In the genomic region with DNA sequence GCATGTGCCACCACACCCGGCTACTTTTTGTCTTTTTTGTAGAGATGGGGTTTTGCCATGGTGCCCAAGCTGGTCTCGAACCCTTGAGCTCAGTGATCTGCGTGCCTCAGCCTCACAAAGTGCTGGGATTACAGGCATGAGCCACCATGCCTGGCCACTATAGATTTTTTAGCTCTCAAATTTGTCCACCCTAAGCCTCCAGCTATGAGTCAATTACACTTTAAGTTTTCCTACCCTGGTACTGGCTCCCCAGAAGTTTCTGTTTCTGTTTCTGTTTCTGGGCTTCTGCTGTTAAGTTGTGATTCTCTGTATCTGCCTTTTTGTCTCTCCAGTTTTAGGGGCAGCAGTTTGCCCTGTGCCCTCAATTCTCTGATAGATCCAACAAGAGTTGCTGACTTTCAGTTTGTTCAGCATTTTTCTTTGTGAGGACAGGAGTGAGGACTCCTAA, we compare ENCODE assay signal across 9 cellular contexts. TPM values are rescaled to one million over a fixed set of nuclear protein-coding genes. Genes with fewer than 3 reads are reported as not detected.
DNase-seq lines count a peak whose midpoint lies in the region; ATAC-seq and TF ChIP-seq lines count a peak whose summit lies in the region.
"Had no signal": no experiment of that assay in that cellular context is flagged by ENCODE, and none has a peak within 500 bp of the region (broad histone marks: within the 10 kb centered on the region; RNA-seq: fewer than 3 reads in every experiment).

No MANE protein-coding gene starts in this region.

- H3K4ac ChIP-seq in neuronal stem cell (ENCODE audit: low read length), result no peak overlapping the region

- H3K79me1 ChIP-seq in neuronal stem cell (ENCODE audit: low read depth, low read length), result no peaks in the 10 kb centered on the region

- H3K9me3 Mint-ChIP-seq in stimulated activated naive CD8-positive, alpha-beta T cell treated with anti-CD3 and anti-CD28 coated beads, Interleukin-15, amount 100 ng/mL, for 72 hours, result no peaks in the 10 kb centered on the region

- H2BK12ac ChIP-seq in neuronal stem cell (ENCODE audit: low read length), result no peak overlapping the region

- peak overlapping the region; percentile 25; the same call in 1 of the 2 replicates for H3K9ac ChIP-seq in OCI-LY3 (ENCODE audit: low read length)
- H3K9ac ChIP-seq in neuronal stem cell (ENCODE audit: low read depth, low read length, poor library complexity), result no peak overlapping the region

- H2AK5ac ChIP-seq in neuronal stem cell (ENCODE audit: low read depth, low read length), result no peak overlapping the region

- H3K4me2 ChIP-seq in OCI-LY3 (ENCODE audit: low read length) (peak overlapping the region; percentile 53), neuronal stem cell (ENCODE audit: insufficient read depth, low read length, poor library complexity, severe bottlenecking) (no peak overlapping the region)

- H2BK120ac ChIP-seq in neuronal stem cell (ENCODE audit: low read depth, low read length), result no peak overlapping the region

- H3K4me1 Mint-ChIP-seq in stimulated activated naive CD8-positive, alpha-beta T cell treated with anti-CD3 and anti-CD28 coated beads, Interleukin-15, amount 100 ng/mL, for 72 hours, result peaks cover 71% of the 10 kb centered on the region

- ATAC-seq in stimulated activated naive CD8-positive, alpha-beta T cell treated with anti-CD3 and anti-CD28 coated beads, Interleukin-15, amount 100 ng/mL, for 72 hours, result peak; percentile 23
- no peak for ATAC-seq in HG03095 (IDR thresholded peaks at IDR 0.05; ENCODE audit: unreplicated experiment)

- no CpG with 5 or more reads among the region's 3 CpGs for WGBS in neuronal stem cell (ENCODE audit: extremely low coverage in 2 of 2, insufficient read length in 2 of 2, insufficient replicate concordance in 1 of 2), 2 donors

- H3K27ac Mint-ChIP-seq in stimulated activated naive CD8-positive, alpha-beta T cell treated with anti-CD3 and anti-CD28 coated beads, Interleukin-15, amount 100 ng/mL, for 72 hours, result peak overlapping the region; percentile 52 to 92

- no peak overlapping the region for H3K23ac ChIP-seq in neuronal stem cell (ENCODE audit: low read depth, low read length, poor library complexity)

- H3K27me3 Mint-ChIP-seq in stimulated activated naive CD8-positive, alpha-beta T cell treated with anti-CD3 and anti-CD28 coated beads, Interleukin-15, amount 100 ng/mL, for 72 hours, result no peaks in the 10 kb centered on the region

- DNase-seq in activated effector memory CD4-positive, alpha-beta T cell treated with anti-CD3 and anti-CD28 coated beads, Interleukin-2, amount 50 U/mL, for 16 hours, result peak; percentile 65
- DNase-seq in activated effector memory CD4-positive, alpha-beta T cell treated with Interleukin-2 at 50 U/mL for 16 hours, result no peak
- peak; percentile 26 for DNase-seq in coronary artery (ENCODE audit: low spot score)
- peak; percentile 23 to 32 for DNase-seq in stimulated activated naive CD8-positive, alpha-beta T cell treated with anti-CD3 and anti-CD28 coated beads, Interleukin-15, amount 100 ng/mL, for 72 hours
- DNase-seq in neuronal stem cell (ENCODE audit: low spot score), result no peak
- DNase-seq in inferior parietal cortex (ENCODE audit: extremely low spot score), result no peak
- DNase-seq: trophoblast cell had no signal

- no peak overlapping the region for H4K8ac ChIP-seq in neuronal stem cell (ENCODE audit: low read depth, low read length)

- TF ChIP-seq CTCF in OCI-LY3 (IDR thresholded peaks at IDR 0.05; ENCODE audit: low read depth, low read length), result no peak
- no peak for TF ChIP-seq CTCF in coronary artery (IDR thresholded peaks at IDR 0.05)

- no peak overlapping the region for H2BK5ac ChIP-seq in neuronal stem cell (ENCODE audit: low read length)

- peaks cover 2% of the 10 kb centered on the region; the same call in 1 of the 2 replicates for H4K20me1 ChIP-seq in OCI-LY3 (ENCODE audit: insufficient read depth, low read length)

- H3K27ac ChIP-seq in OCI-LY3 (ENCODE audit: low read length) (peak overlapping the region; percentile 24; the same call in 1 of the 2 replicates), coronary artery (no peak overlapping the region), neuronal stem cell (replicated peaks; ENCODE audit: low read length) (no peak overlapping the region)

- peaks cover 37% of the 10 kb centered on the region for H3K4me1 ChIP-seq in OCI-LY3 (ENCODE audit: low read length)
- no peaks in the 10 kb centered on the region for H3K4me1 ChIP-seq in neuronal stem cell (ENCODE audit: control insufficient read depth in 2 of 2, insufficient read depth in 1 of 2, low read depth in 1 of 2, low read length in 2 of 2)

- H3K27me3 ChIP-seq in OCI-LY3 (ENCODE audit: low read depth, low read length), result no peaks in the 10 kb centered on the region
- H3K27me3 ChIP-seq in neuronal stem cell (ENCODE audit: control insufficient read depth in 3 of 3, insufficient read depth in 3 of 3, low read depth in 1 of 3, low read length in 3 of 3), result no peaks in the 10 kb centered on the region

- H3K9me3 ChIP-seq in OCI-LY3 (ENCODE audit: insufficient read depth, low read length), result no peaks in the 10 kb centered on the region
- no peaks in the 10 kb centered on the region for H3K9me3 ChIP-seq in neuronal stem cell (replicated peaks in 1 of 2; ENCODE audit: control insufficient read depth in 2 of 2, insufficient read depth in 1 of 2, low read depth in 1 of 2, low read length in 2 of 2)

- H4K91ac ChIP-seq in neuronal stem cell (ENCODE audit: low read depth, low read length, poor library complexity), result no peak overlapping the region

- no peaks in the 10 kb centered on the region for H3K36me3 ChIP-seq in OCI-LY3 (replicated peaks; ENCODE audit: low read depth, low read length)
- H3K36me3 ChIP-seq in neuronal stem cell (replicated peaks in 1 of 2; ENCODE audit: control insufficient read depth in 2 of 2, insufficient read depth in 2 of 2, low read length in 2 of 2), result no peaks in the 10 kb centered on the region

- H3K4me3 ChIP-seq in OCI-LY3 (ENCODE audit: low read length) (peak overlapping the region; percentile 28), coronary artery (no peak overlapping the region), neuronal stem cell (ENCODE audit: low read length in 2 of 2) (no peak overlapping the region)

- no peaks in the 10 kb centered on the region for H3K79me2 ChIP-seq in OCI-LY3 (ENCODE audit: low read length)

- no peak overlapping the region for H3K14ac ChIP-seq in neuronal stem cell (ENCODE audit: low read length)

- H2AFZ ChIP-seq in OCI-LY3 (ENCODE audit: low read depth, low read length) (peak overlapping the region; percentile 23; the same call in 1 of the 2 replicates), neuronal stem cell (ENCODE audit: low read length) (no peak overlapping the region)

- no peak overlapping the region for H3K18ac ChIP-seq in neuronal stem cell (ENCODE audit: low read length)

- no peak overlapping the region for H2BK15ac ChIP-seq in neuronal stem cell (ENCODE audit: low read length)

- peak overlapping the region; percentile 58 to 85 for H3K4me3 Mint-ChIP-seq in stimulated activated naive CD8-positive, alpha-beta T cell treated with anti-CD3 and anti-CD28 coated beads, Interleukin-15, amount 100 ng/mL, for 72 hours

RNA-seq across cellular contexts. Expression of gene TINF2, which starts 4.4 kb away (rescaled TPM):
- 62.9 TPM for polyA plus RNA-seq in neuronal stem cell (2013, experiment 1 of 2)
- 61.9 TPM for polyA plus RNA-seq in neuronal stem cell (2013, experiment 2 of 2)

RNA-seq across cellular contexts. Expression of gene GMPR2, which starts 14.1 kb away (rescaled TPM):
- 59.3 TPM for polyA plus RNA-seq in neuronal stem cell (2013, experiment 1 of 2)
- polyA plus RNA-seq in neuronal stem cell (2013, experiment 2 of 2), result 60.1 TPM

RNA-seq across cellular contexts. Expression of gene NEDD8, which starts 14.6 kb away (rescaled TPM):
- 312 TPM for polyA plus RNA-seq in neuronal stem cell (2013, experiment 1 of 2)
- polyA plus RNA-seq in neuronal stem cell (2013, experiment 2 of 2), result 307 TPM

RNA-seq across cellular contexts. Expression of gene TGM1, which starts 16.2 kb away (rescaled TPM):
- 2.2 TPM for polyA plus RNA-seq in neuronal stem cell (2013, experiment 1 of 2)
- 2.3 TPM for polyA plus RNA-seq in neuronal stem cell (2013, experiment 2 of 2)

RNA-seq across cellular contexts. Expression of gene RABGGTA, which starts 24.6 kb away (rescaled TPM):
- 21.6 TPM for polyA plus RNA-seq in neuronal stem cell (2013, experiment 1 of 2)
- polyA plus RNA-seq in neuronal stem cell (2013, experiment 2 of 2), result 20.2 TPM

Comparison
In these comparisons a context has a peak if more than half of its experiments do, and no peak if none do; other contexts are left out.
1. DNase-seq: peak in activated effector memory CD4-positive, alpha-beta T cell treated with anti-CD3 and anti-CD28 coated beads, Interleukin-2, amount 50 U/mL, for 16 hours (single experiment), coronary artery (single experiment) and stimulated activated naive CD8-positive, alpha-beta T cell treated with anti-CD3 and anti-CD28 coated beads, Interleukin-15, amount 100 ng/mL, for 72 hours (2 of 2); none in activated effector memory CD4-positive, alpha-beta T cell treated with Interleukin-2 at 50 U/mL for 16 hours (single experiment), neuronal stem cell (single experiment) and inferior parietal cortex (single experiment).